In genomic region chr15:57743424-57743823, GRCh38 we compare ENCODE assay signal across 12 cellular contexts. TPM values are rescaled to one million over a fixed set of nuclear protein-coding genes. Genes with fewer than 3 reads are reported as not detected.
DNase-seq lines count a peak whose midpoint lies in the region; TF ChIP-seq lines count a peak whose summit lies in the region.
"Had no signal": no experiment of that assay in that cellular context is flagged by ENCODE, and none has a peak within 500 bp of the region (broad histone marks: within the 10 kb centered on the region; RNA-seq: fewer than 3 reads in every experiment).

No MANE protein-coding gene starts in this region.

- no peak overlapping the region for H3K4me3 ChIP-seq in BJ (ENCODE audit: low read depth, low read length)
- no peak overlapping the region for H3K4me3 ChIP-seq in foreskin fibroblast (ENCODE audit: low read depth in 1 of 2, low read length in 2 of 2)
- H3K4me3 ChIP-seq: right atrium auricular region had no signal

- TF ChIP-seq CTCF in BJ (IDR thresholded peaks at IDR 0.05; ENCODE audit: insufficient read depth, low read depth, low read length) (peak; percentile 16; the same call in 1 of the 2 replicates), GM20000 (IDR thresholded peaks at IDR 0.05; ENCODE audit: extremely low read depth, missing control alignments) (peak; percentile 12), foreskin fibroblast (IDR thresholded peaks at IDR 0.05; ENCODE audit: low read depth, low read length) (peak; percentile 12)

- no peak overlapping the region for H3K27ac ChIP-seq in caudate nucleus (ENCODE audit: low read depth, low read length)
- H3K27ac ChIP-seq: right atrium auricular region, RWPE1 had no signal

- POLR2A ChIA-PET in BJ (lab: Charles Lee), result no interaction called here

- DNase-seq in BJ (ENCODE audit: low read depth) (no peak), GM20000 (ENCODE audit: low spot score) (peak; percentile 10), RPMI8226 (peak; percentile 30), foreskin fibroblast (peak in 1 of 2 donors; percentile 25), NCI-H2227 treated with DMSO at 0.1 percent for 48 hours (lab: John Stamatoyannopoulos, UW) (no peak), Ammon's horn (ENCODE audit: low spot score) (no peak), caudate nucleus (lab: John Stamatoyannopoulos, UW) (no peak), D341Med (ENCODE audit: low spot score) (no peak)
- DNase-seq: activated CD4-positive, CD25-positive, alpha-beta regulatory T cell; glutamatergic neuron had no signal

- CTCF ChIA-PET in BJ (lab: Yijun Ruan, JAX), result interaction anchor here (0.9 to 14.2 kb wide), 8 partner anchors 8 to 326 kb away, joined by 3 to 221 read pairs (median 12); partner anchors contain the start of gene ALDH1A2

- H3K27me3 ChIP-seq in BJ (ENCODE audit: control insufficient read depth, insufficient read depth, low read length), result no peaks in the 10 kb centered on the region
- H3K27me3 ChIP-seq: right atrium auricular region had no signal

- no peaks in the 10 kb centered on the region for H3K36me3 ChIP-seq in BJ (ENCODE audit: control insufficient read depth, insufficient read depth, low read length)
- H3K36me3 ChIP-seq: right atrium auricular region had no signal

RNA-seq across cellular contexts. Expression of gene POLR2M, which starts 36.9 kb away (rescaled TPM):
- polyA plus RNA-seq in BJ (2011; rRNA removed), result 87.2 and 126 TPM in 2 replicates
- 37.2 and 46.3 TPM in 2 replicates for polyA minus RNA-seq in BJ (2011; rRNA and poly(A)+ RNA removed)

Comparison
In these comparisons a context has a peak if more than half of its experiments do, and no peak if none do; other contexts are left out.
1. DNase-seq: peak in GM20000 (single experiment) and RPMI8226 (single experiment); none in BJ (single experiment), NCI-H2227 treated with DMSO at 0.1 percent for 48 hours (single experiment), Ammon's horn (single experiment), caudate nucleus (0 of 61) and D341Med (single experiment).
2. Peak in every context shown above with its lines, with median percentiles within 50 percentile points of each other: CTCF ChIP-seq.